Comparison of ENCODE assay signal across 9 cellular contexts in genomic region chr6:16254535-16254934, GRCh38.
"Had no signal": no experiment of that assay in that cellular context is flagged by ENCODE, and none has a peak within 500 bp of the region (broad histone marks: within the 10 kb centered on the region; RNA-seq: fewer than 3 reads in every experiment).

No MANE protein-coding gene starts in this region.

- FAIRE-seq: H54 had no signal

- H3K4me3 ChIP-seq: GM23248 had no signal

- H2AFZ ChIP-seq: GM23248 had no signal

- H3K9ac ChIP-seq: GM23248, KMS-11 had no signal

- H3K27ac ChIP-seq: GM23248, HL-60, KMS-11 had no signal

- DNase-seq: GM23248, GOT3, H9, HCEC 1CT, IMR-90, KBM-7 had no signal

- H3K4me2 ChIP-seq: KMS-11 had no signal
